ENCODE assay signal across 16 cellular contexts in the genomic region with DNA sequence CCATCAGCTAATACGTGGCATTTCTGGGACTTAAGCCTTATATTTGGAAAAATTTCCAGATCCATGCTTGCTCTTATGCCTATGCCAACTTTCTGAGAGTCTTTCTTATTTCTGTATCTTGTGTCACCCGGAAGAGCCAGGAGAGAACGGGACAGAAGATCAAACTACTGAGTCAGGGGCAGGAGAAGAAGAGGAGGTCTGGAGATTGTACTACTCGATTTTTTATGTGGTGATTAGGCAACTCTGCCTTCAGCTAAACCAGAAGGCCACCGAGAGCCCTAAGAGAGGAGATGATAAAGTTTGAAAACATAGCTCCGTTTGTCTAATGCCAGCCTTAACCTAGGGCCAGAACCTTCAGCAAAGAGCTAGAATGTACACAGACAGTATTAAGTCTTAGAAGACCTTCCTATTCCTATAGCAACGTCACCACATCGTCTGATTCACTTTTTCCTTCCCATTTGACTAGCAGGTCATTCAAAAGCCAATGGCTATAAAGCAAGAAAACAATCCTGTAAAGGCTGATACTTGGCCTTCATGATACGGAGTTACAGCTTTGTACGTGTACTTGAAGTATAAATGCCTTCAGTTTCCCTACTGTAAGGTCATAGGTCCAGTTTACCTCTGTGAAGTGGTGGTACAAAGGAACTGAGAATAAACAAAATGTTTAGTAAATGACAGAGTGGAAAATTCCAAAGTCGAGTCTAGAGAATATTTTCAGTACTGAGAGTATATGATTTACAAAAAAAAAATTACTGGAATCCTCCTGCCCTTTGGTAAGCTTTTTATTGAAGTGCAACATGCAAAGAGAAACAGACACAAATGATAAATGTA.
A peak's percentile ranks its signal among the peaks of the same experiment; 100 is the strongest.
DNase-seq lines count a peak whose midpoint lies in the region; FAIRE-seq and TF ChIP-seq lines count a peak whose summit lies in the region.
"Had no signal": no experiment of that assay in that cellular context is flagged by ENCODE, and none has a peak within 500 bp of the region (broad histone marks: within the 10 kb centered on the region; RNA-seq: fewer than 3 reads in every experiment).

No MANE protein-coding gene starts in this region.

- H3K27me3 ChIP-seq in effector memory CD4-positive, alpha-beta T cell (replicated peaks; ENCODE audit: control insufficient read depth, insufficient read depth, low read length, poor library complexity, severe bottlenecking): no peaks in the 10 kb centered on the region
- no peaks in the 10 kb centered on the region for H3K27me3 ChIP-seq in smooth muscle cell (ENCODE audit: low read depth)

- H3F3A ChIP-seq in smooth muscle cell (ENCODE audit: low read depth): no peaks in the 10 kb centered on the region

- H3K27me3 Mint-ChIP-seq in T-helper 1 cell treated with Interleukin-12 subunit alpha and Interleukin-12 subunit beta and Interleukin-4 antibody, amounts not matched to agents 30 μg/mL and 1 μg/mL, for 36 hours (ENCODE audit: low read depth): no peaks in the 10 kb centered on the region

- H3K4me1 ChIP-seq in effector memory CD4-positive, alpha-beta T cell (ENCODE audit: control insufficient read depth, insufficient read depth, low read length, poor library complexity, severe bottlenecking): peaks cover 75% of the 10 kb centered on the region
- H3K4me1 ChIP-seq in smooth muscle cell (ENCODE audit: low read depth): peaks cover 2% of the 10 kb centered on the region

- H3K9ac ChIP-seq in smooth muscle cell (ENCODE audit: low read depth): no peak overlapping the region
- H3K9ac ChIP-seq: parathyroid adenoma had no signal

- H3K4me3 Mint-ChIP-seq in T-helper 1 cell treated with Interleukin-12 subunit alpha and Interleukin-12 subunit beta and Interleukin-4 antibody, amounts not matched to agents 30 μg/mL and 1 μg/mL, for 36 hours: peak overlapping the region; percentile 56

- peaks cover 25% of the 10 kb centered on the region for H3K36me3 Mint-ChIP-seq in T-helper 1 cell treated with Interleukin-12 subunit alpha and Interleukin-12 subunit beta and Interleukin-4 antibody, amounts not matched to agents 30 μg/mL and 1 μg/mL, for 36 hours (ENCODE audit: low read depth)

- no peaks in the 10 kb centered on the region for H3K9me3 ChIP-seq in effector memory CD4-positive, alpha-beta T cell (ENCODE audit: control insufficient read depth, low read length)
- H3K9me3 ChIP-seq in smooth muscle cell (replicated peaks; ENCODE audit: low read depth): no peaks in the 10 kb centered on the region
- H3K9me3 ChIP-seq: mucosa of descending colon, thoracic aorta had no signal

- peak overlapping the region; percentile 93 for H3K27ac ChIP-seq in effector memory CD4-positive, alpha-beta T cell (ENCODE audit: insufficient read depth, low read length, poor library complexity, severe bottlenecking)
- peak overlapping the region; percentile 60 for H3K27ac ChIP-seq in smooth muscle cell (ENCODE audit: low read depth)
- H3K27ac ChIP-seq: C4-2B, parathyroid adenoma, thoracic aorta had no signal

- no peaks in the 10 kb centered on the region for H3K79me2 ChIP-seq in smooth muscle cell (ENCODE audit: low read depth)

- peak overlapping the region; percentile 94 for H3K27ac Mint-ChIP-seq in T-helper 1 cell treated with Interleukin-12 subunit alpha and Interleukin-12 subunit beta and Interleukin-4 antibody, amounts not matched to agents 30 μg/mL and 1 μg/mL, for 36 hours

- H3K4me2 ChIP-seq in smooth muscle cell: peak overlapping the region; percentile 22

- peak; percentile 8 for FAIRE-seq in GM19239 (lab: Jason Lieb, UNC)
- FAIRE-seq: frontal cortex had no signal

- no peaks in the 10 kb centered on the region for H3K9me3 Mint-ChIP-seq in T-helper 1 cell treated with Interleukin-12 subunit alpha and Interleukin-12 subunit beta and Interleukin-4 antibody, amounts not matched to agents 30 μg/mL and 1 μg/mL, for 36 hours

- 55% methylated on average over 11 of the region's 11 CpGs for WGBS in smooth muscle cell (ENCODE audit: low lambda C conversion rate)

- H4K20me1 ChIP-seq in smooth muscle cell (ENCODE audit: low read depth): peaks cover 83% of the 10 kb centered on the region

- no peak for TF ChIP-seq CTCF in smooth muscle cell (IDR thresholded peaks at IDR 0.05; ENCODE audit: borderline replicate concordance, insufficient read depth, poor library complexity, severe bottlenecking)

- H2AFZ ChIP-seq in smooth muscle cell (ENCODE audit: low read depth): no peak overlapping the region
- H2AFZ ChIP-seq: parathyroid adenoma had no signal

- H3K4me1 Mint-ChIP-seq in T-helper 1 cell treated with Interleukin-12 subunit alpha and Interleukin-12 subunit beta and Interleukin-4 antibody, amounts not matched to agents 30 μg/mL and 1 μg/mL, for 36 hours (ENCODE audit: low read depth): peaks cover 73% of the 10 kb centered on the region

- no peak overlapping the region for H3K4me3 ChIP-seq in effector memory CD4-positive, alpha-beta T cell (ENCODE audit: insufficient read depth, low read depth, low read length, poor library complexity, severe bottlenecking)
- no peak overlapping the region for H3K4me3 ChIP-seq in smooth muscle cell
- H3K4me3 ChIP-seq: mucosa of descending colon, thoracic aorta had no signal

- DNase-seq in GM19239 (ENCODE audit: insufficient read length, low spot score) (no peak), smooth muscle cell (lab: John Stamatoyannopoulos, UW; ENCODE audit: unreplicated experiment) (no peak), NCI-H510A (lab: John Stamatoyannopoulos, UW) (no peak), medulla oblongata (ENCODE audit: extremely low spot score) (no peak), hepatic stellate cell (ENCODE audit: low spot score) (no peak)
- DNase-seq in effector memory CD4-positive, alpha-beta T cell: no peak
- DNase-seq: activated effector memory CD4-positive, alpha-beta T cell treated with anti-CD3 and anti-CD28 coated beads, Interleukin-2, amount 50 U/mL, for 16 hours; mucosa of descending colon; NCI-H2029; NCI-H526 treated with DMSO at 0.1 percent for 48 hours; stimulated activated CD4-positive, alpha-beta T cell treated with anti-CD3 and anti-CD28 coated beads, Interleukin-12 subunit alpha, Interleukin-12 subunit beta, amount 100 ng/mL, for 4 hours had no signal

- H3K36me3 ChIP-seq in effector memory CD4-positive, alpha-beta T cell (ENCODE audit: control insufficient read depth, insufficient read depth, low read length): peaks cover 5% of the 10 kb centered on the region
- no peaks in the 10 kb centered on the region for H3K36me3 ChIP-seq in smooth muscle cell (ENCODE audit: low read depth)
- H3K36me3 ChIP-seq: thoracic aorta had no signal
